In genomic region chr18:37577051-37577611, GRCh38 we compare ENCODE assay signal across 1 cellular context.
TF ChIP-seq lines count a peak whose summit lies in the region.

No MANE protein-coding gene starts in this region.

TF ChIP-seq in WTC11, 78 proteins besides CTCF, POLR2A, EP300 and RAD21 (continued from another document and continues in another):
- no peak for TF ChIP-seq ATF6 (CRISPR knock-in tag; IDR thresholded peaks at IDR 0.05)
- TF ChIP-seq SMAD3 (CRISPR knock-in tag; IDR thresholded peaks at IDR 0.05; ENCODE audit: borderline replicate concordance) = no peak
- TF ChIP-seq ZNF232 (CRISPR knock-in tag; IDR thresholded peaks at IDR 0.05) = 0 out of 2 replicates have a peak, but pooled peaks have one; percentile 59
- TF ChIP-seq ZNF396 (CRISPR knock-in tag; IDR thresholded peaks at IDR 0.05; ENCODE audit: borderline replicate concordance) = peak; percentile 73; the same call in 1 of the 2 replicates
- peak; percentile 79 for TF ChIP-seq ZNF423 (CRISPR knock-in tag; IDR thresholded peaks at IDR 0.05)
- TF ChIP-seq MAX (CRISPR knock-in tag; IDR thresholded peaks at IDR 0.05) = 0 out of 2 replicates have a peak, but pooled peaks have one; percentile 25
- TF ChIP-seq ZSCAN18 (CRISPR knock-in tag; IDR thresholded peaks at IDR 0.05) = peak; percentile 67; the same call in 1 of the 2 replicates
- no peak; the same call in 1 of the 2 replicates for TF ChIP-seq ZNF121 (CRISPR knock-in tag; IDR thresholded peaks at IDR 0.05)
- TF ChIP-seq JAZF1 (CRISPR knock-in tag; IDR thresholded peaks at IDR 0.05) = no peak
- no peak for TF ChIP-seq ZNF138 (CRISPR knock-in tag; conservative IDR thresholded peaks at IDR 0.05)
- TF ChIP-seq OVOL2 (CRISPR knock-in tag; IDR thresholded peaks at IDR 0.05; ENCODE audit: borderline replicate concordance) = no peak
- TF ChIP-seq ATF1 (CRISPR knock-in tag; IDR thresholded peaks at IDR 0.05) = no peak
- 0 out of 2 replicates have a peak, but pooled peaks have one; percentile 42 for TF ChIP-seq E2F5 (CRISPR knock-in tag; IDR thresholded peaks at IDR 0.05)
- TF ChIP-seq USF1 (CRISPR knock-in tag; IDR thresholded peaks at IDR 0.05) = 0 out of 2 replicates have a peak, but pooled peaks have one; percentile 0
- no peak for TF ChIP-seq JUN (CRISPR knock-in tag; IDR thresholded peaks at IDR 0.05)
- no peak for TF ChIP-seq NR1H2 (CRISPR knock-in tag; IDR thresholded peaks at IDR 0.05)
- no peak for TF ChIP-seq ELF4 (CRISPR knock-in tag; IDR thresholded peaks at IDR 0.05; ENCODE audit: low read depth)
- no peak for TF ChIP-seq PRRX2 (CRISPR knock-in tag; IDR thresholded peaks at IDR 0.05)
- TF ChIP-seq E2F1 (CRISPR knock-in tag; IDR thresholded peaks at IDR 0.05) = no peak
- no peak for TF ChIP-seq ZNF281 (CRISPR knock-in tag; IDR thresholded peaks at IDR 0.05)
- peak; percentile 44; the same call in 1 of the 2 replicates for TF ChIP-seq TEAD1 (CRISPR knock-in tag; IDR thresholded peaks at IDR 0.05)
- TF ChIP-seq TP53 (CRISPR knock-in tag; IDR thresholded peaks at IDR 0.05) = no peak; the same call in 1 of the 2 replicates
- TF ChIP-seq FOXJ3 (CRISPR knock-in tag; IDR thresholded peaks at IDR 0.05; ENCODE audit: borderline replicate concordance) = no peak
- no peak for TF ChIP-seq ZBTB21 (CRISPR knock-in tag; IDR thresholded peaks at IDR 0.05; ENCODE audit: borderline replicate concordance)
- TF ChIP-seq ZNF532 (CRISPR knock-in tag; IDR thresholded peaks at IDR 0.05; ENCODE audit: borderline replicate concordance) = no peak
- TF ChIP-seq ZBTB43 (CRISPR knock-in tag; IDR thresholded peaks at IDR 0.05) = no peak
- TF ChIP-seq CREM (CRISPR knock-in tag; IDR thresholded peaks at IDR 0.05) = no peak
- no peak for TF ChIP-seq NFE2L1 (CRISPR knock-in tag; IDR thresholded peaks at IDR 0.05)
- no peak for TF ChIP-seq USF2 (CRISPR knock-in tag; IDR thresholded peaks at IDR 0.05)
- no peak for TF ChIP-seq PREB (CRISPR knock-in tag; IDR thresholded peaks at IDR 0.05; ENCODE audit: borderline replicate concordance)
- TF ChIP-seq IRF2 (CRISPR knock-in tag; IDR thresholded peaks at IDR 0.05; ENCODE audit: borderline replicate concordance, low read depth) = no peak
- TF ChIP-seq AFF4 (CRISPR knock-in tag; IDR thresholded peaks at IDR 0.05; ENCODE audit: borderline replicate concordance) = no peak
- TF ChIP-seq ZNF317 (CRISPR knock-in tag; IDR thresholded peaks at IDR 0.05; ENCODE audit: borderline replicate concordance, low read depth) = no peak
